ENCODE assay signal across 20 cellular contexts in the genomic region with DNA sequence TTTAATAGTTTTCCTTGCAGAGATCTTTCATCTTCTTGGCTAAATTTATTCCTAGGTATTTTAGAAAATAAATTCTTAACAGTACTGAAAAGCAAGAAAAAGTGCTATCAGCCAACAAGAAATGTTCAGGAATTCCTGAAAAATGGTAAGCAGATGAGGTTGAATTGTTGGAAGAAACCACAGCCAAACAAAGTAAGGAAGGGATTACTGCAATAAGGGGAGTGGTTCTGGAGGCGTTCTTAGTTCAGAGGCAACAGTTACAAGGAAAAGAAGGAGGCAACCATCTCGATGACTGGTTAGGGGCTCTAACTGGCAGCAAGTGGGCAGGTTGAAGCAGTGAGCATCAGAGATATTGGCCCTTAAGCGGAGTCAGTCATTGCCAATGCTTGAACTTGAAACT. TPM values are rescaled to one million over a fixed set of nuclear protein-coding genes. Genes with fewer than 3 reads are reported as not detected.
DNase-seq lines count a peak whose midpoint lies in the region; TF ChIP-seq lines count a peak whose summit lies in the region.
"Had no signal": no experiment of that assay in that cellular context is flagged by ENCODE, and none has a peak within 500 bp of the region (broad histone marks: within the 10 kb centered on the region; RNA-seq: fewer than 3 reads in every experiment).

No MANE protein-coding gene starts in this region.

- H3K9me3 ChIP-seq in mesenchymal stem cell (ENCODE audit: control insufficient read depth, low read length) = no peaks in the 10 kb centered on the region
- H3K9me3 ChIP-seq in Karpas-422 (ENCODE audit: low read length) = no peaks in the 10 kb centered on the region
- H3K9me3 ChIP-seq: ascending aorta, esophagus squamous epithelium, pancreas, suprapubic skin, upper lobe of left lung had no signal

- no peaks in the 10 kb centered on the region for H3K4me1 Mint-ChIP-seq in chondrocyte (ENCODE audit: low read depth)
- H3K4me1 Mint-ChIP-seq: immature natural killer cell had no signal

- H3K18ac ChIP-seq in mesenchymal stem cell (ENCODE audit: low read depth in 1 of 2, low read length in 2 of 2) = no peak overlapping the region

- H3K4me2 ChIP-seq in mesenchymal stem cell (ENCODE audit: low read length, poor library complexity, severe bottlenecking) (no peak overlapping the region), Karpas-422 (ENCODE audit: low read depth, low read length, poor library complexity, severe bottlenecking) (no peak overlapping the region)

- H3K9me2 ChIP-seq in Karpas-422 (replicated peaks; ENCODE audit: insufficient read depth, low read length) = no peaks in the 10 kb centered on the region

- H3K36me3 Mint-ChIP-seq in chondrocyte (ENCODE audit: low read depth) = no peaks in the 10 kb centered on the region

- DNase-seq in AG10803 (ENCODE audit: low read depth) = peak; percentile 79
- DNase-seq in HT1080 (ENCODE audit: low read depth) = peak; percentile 21
- DNase-seq in chondrocyte (ENCODE audit: low spot score) = no peak
- peak; percentile 3 for DNase-seq in mesenchymal stem cell
- DNase-seq in dermis blood vessel endothelial cell = no peak
- no peak for DNase-seq in NCI-H1048 (lab: John Stamatoyannopoulos, UW)
- no peak for DNase-seq in NCI-H1417 treated with DMSO at 0.1 percent for 48 hours (lab: John Stamatoyannopoulos, UW)
- no peak for DNase-seq in Karpas-422
- DNase-seq: cortex of kidney, esophagus squamous epithelium had no signal

- H3K9ac ChIP-seq in mesenchymal stem cell (ENCODE audit: low read length) (peak overlapping the region; percentile 42), Karpas-422 (ENCODE audit: low read length) (no peak overlapping the region)

- H3K14ac ChIP-seq in mesenchymal stem cell (ENCODE audit: low read length in 2 of 2) = no peak overlapping the region

- no peak overlapping the region for H2BK120ac ChIP-seq in mesenchymal stem cell (ENCODE audit: low read depth, low read length)

- H3K4me3 ChIP-seq in AG10803 (ENCODE audit: low read length) = no peak overlapping the region
- H3K4me3 ChIP-seq in mesenchymal stem cell (ENCODE audit: insufficient read depth in 1 of 2, low read depth in 1 of 2, low read length in 2 of 2) = no peak overlapping the region
- no peak overlapping the region for H3K4me3 ChIP-seq in Karpas-422 (ENCODE audit: low read length)
- H3K4me3 ChIP-seq: ascending aorta, esophagus squamous epithelium, pancreas, suprapubic skin, upper lobe of left lung had no signal

- H2AFZ ChIP-seq in mesenchymal stem cell (ENCODE audit: low read depth, low read length) (no peak overlapping the region), Karpas-422 (ENCODE audit: low read length) (no peak overlapping the region)

- H2BK12ac ChIP-seq in mesenchymal stem cell (ENCODE audit: low read length in 2 of 2) = no peak overlapping the region

- no peak overlapping the region for H2BK15ac ChIP-seq in mesenchymal stem cell (ENCODE audit: low read depth, poor library complexity, severe bottlenecking)

- no peak overlapping the region for H2BK5ac ChIP-seq in mesenchymal stem cell (ENCODE audit: low read depth, low read length, poor library complexity, severe bottlenecking)

- no peaks in the 10 kb centered on the region for H4K20me1 ChIP-seq in Karpas-422 (ENCODE audit: insufficient read depth, low read depth, low read length)

- no peak overlapping the region for H4K8ac ChIP-seq in mesenchymal stem cell (ENCODE audit: low read length)

- H3K23ac ChIP-seq in mesenchymal stem cell (ENCODE audit: low read length in 2 of 2) = no peak overlapping the region

- no peak overlapping the region for H4K91ac ChIP-seq in mesenchymal stem cell (ENCODE audit: low read length)

- 68% methylated on average over 2 of the region's 3 CpGs for WGBS in mesenchymal stem cell

- peak overlapping the region; percentile 58 for H3K27ac Mint-ChIP-seq in chondrocyte (ENCODE audit: unreplicated experiment)
- H3K27ac Mint-ChIP-seq: activated naive CD8-positive, alpha-beta T cell; immature natural killer cell had no signal

- H3K27me3 ChIP-seq in mesenchymal stem cell (ENCODE audit: control insufficient read depth in 1 of 2, insufficient read depth in 1 of 2, low read length in 2 of 2) (no peaks in the 10 kb centered on the region), Karpas-422 (ENCODE audit: low read length) (no peaks in the 10 kb centered on the region)
- H3K27me3 ChIP-seq: ascending aorta, suprapubic skin, upper lobe of left lung had no signal

- peaks cover 2% of the 10 kb centered on the region for H3K27me3 Mint-ChIP-seq in chondrocyte (ENCODE audit: low read depth)

- H3K36me3 ChIP-seq in mesenchymal stem cell (ENCODE audit: control insufficient read depth in 1 of 2, insufficient read depth in 2 of 2, low read depth in 1 of 2, low read length in 2 of 2) = no peaks in the 10 kb centered on the region
- H3K36me3 ChIP-seq in Karpas-422 (ENCODE audit: insufficient read depth, low read length) = no peaks in the 10 kb centered on the region
- H3K36me3 ChIP-seq: ascending aorta, esophagus squamous epithelium, pancreas, suprapubic skin, upper lobe of left lung had no signal

- H2AK5ac ChIP-seq in mesenchymal stem cell (ENCODE audit: low read length, severe bottlenecking) = no peak overlapping the region

- H3K4me1 ChIP-seq in mesenchymal stem cell (ENCODE audit: control insufficient read depth, insufficient read depth, low read depth, low read length) = no peaks in the 10 kb centered on the region
- no peaks in the 10 kb centered on the region for H3K4me1 ChIP-seq in Karpas-422 (ENCODE audit: low read length)
- H3K4me1 ChIP-seq: ascending aorta, esophagus squamous epithelium, pancreas, upper lobe of left lung had no signal

- H3K9me3 Mint-ChIP-seq in chondrocyte (ENCODE audit: low read depth) = no peaks in the 10 kb centered on the region

- H3K27ac ChIP-seq in mesenchymal stem cell (ENCODE audit: low read length, poor library complexity, severe bottlenecking) (no peak overlapping the region), Karpas-422 (ENCODE audit: low read length) (no peak overlapping the region)
- H3K27ac ChIP-seq: ascending aorta, esophagus squamous epithelium, pancreas, suprapubic skin, upper lobe of left lung had no signal

- no peak overlapping the region for H3K4me3 Mint-ChIP-seq in chondrocyte (ENCODE audit: unreplicated experiment)
- H3K4me3 Mint-ChIP-seq: activated naive CD8-positive, alpha-beta T cell; immature natural killer cell had no signal

- no peak for TF ChIP-seq CTCF in AG10803 (conservative IDR thresholded peaks at IDR 0.05; ENCODE audit: low read length)
- TF ChIP-seq CTCF in chondrocyte (IDR thresholded peaks at IDR 0.05) = no peak

- no peak overlapping the region for H3K4ac ChIP-seq in mesenchymal stem cell (ENCODE audit: low read depth in 1 of 2, low read length in 2 of 2)

- no peaks in the 10 kb centered on the region for H3K79me1 ChIP-seq in mesenchymal stem cell (replicated peaks; ENCODE audit: low read length, poor library complexity, severe bottlenecking)

- H3K79me2 ChIP-seq in Karpas-422 (ENCODE audit: low read length) = no peaks in the 10 kb centered on the region

RNA-seq across cellular contexts. Expression of a gene that starts 12.8 kb away (rescaled TPM):
- total RNA-seq in HT1080 (2014; rRNA removed; shearing (Covaris generic)) = not detected in 2 replicates
- not detected in 2 replicates for polyA plus RNA-seq in HT1080 (2015; cell fraction: cytosol; rRNA removed)
- not detected in 2 replicates for polyA plus RNA-seq in HT1080 (2015; cell fraction: nucleus; rRNA removed)
- not detected in 3 replicates for total RNA-seq in chondrocyte
- not detected for polyA plus RNA-seq in mesenchymal stem cell (2013, experiment 1 of 2)
- polyA plus RNA-seq in mesenchymal stem cell (2013, experiment 2 of 2) = not detected
- total RNA-seq in dermis blood vessel endothelial cell = not detected in 2 replicates
- not detected in 2 replicates for total RNA-seq in Karpas-422 (2014; rRNA removed; shearing (Covaris generic); ENCODE audit: low replicate concordance)
- total RNA-seq: ascending aorta, cardiac septum, esophagus squamous epithelium, pancreas, RPMI7951, suprapubic skin, upper lobe of left lung had no signal
- polyA plus RNA-seq: immature natural killer cell, neural cell, pancreas, small intestine had no signal

RNA-seq across cellular contexts. Expression of a gene that starts 23.0 kb away (rescaled TPM):
- 2.4 and 3.2 TPM in 2 replicates for total RNA-seq in HT1080 (2014; rRNA removed; shearing (Covaris generic))
- 2.1 and 2.6 TPM in 2 replicates for polyA plus RNA-seq in HT1080 (2015; cell fraction: cytosol; rRNA removed)
- polyA plus RNA-seq in HT1080 (2015; cell fraction: nucleus; rRNA removed) = 0.66 and 2.0 TPM in 2 replicates
- total RNA-seq in chondrocyte (7.2 to 16.6 TPM (median 7.8 TPM) in 3 replicates), dermis blood vessel endothelial cell (0.93 and 2.6 TPM in 2 replicates)
- polyA plus RNA-seq in mesenchymal stem cell (2013, experiment 1 of 2) = 1.7 TPM
- polyA plus RNA-seq in mesenchymal stem cell (2013, experiment 2 of 2) = 2.2 TPM
- not detected in 2 replicates for total RNA-seq in Karpas-422 (2014; rRNA removed; shearing (Covaris generic); ENCODE audit: low replicate concordance)
- total RNA-seq: RPMI7951 had no signal
- polyA plus RNA-seq: immature natural killer cell, neural cell had no signal

RNA-seq across cellular contexts. Expression of a gene that starts 26.3 kb away (rescaled TPM):
- 0.05 and 0.23 TPM in 2 replicates for total RNA-seq in HT1080 (2014; rRNA removed; shearing (Covaris generic))
- 0.19 and 0.35 TPM in 2 replicates for polyA plus RNA-seq in HT1080 (2015; cell fraction: cytosol; rRNA removed)
- 0.22 and 0.44 TPM in 2 replicates for polyA plus RNA-seq in HT1080 (2015; cell fraction: nucleus; rRNA removed)
- total RNA-seq in chondrocyte (0.70 to 1.3 TPM (median 0.77 TPM) in 3 replicates), dermis blood vessel endothelial cell (3.2 and 3.8 TPM in 2 replicates)
- polyA plus RNA-seq in mesenchymal stem cell (2013, experiment 1 of 2) = 0.28 TPM
- 0.27 TPM for polyA plus RNA-seq in mesenchymal stem cell (2013, experiment 2 of 2)
- not detected in 2 replicates for total RNA-seq in Karpas-422 (2014; rRNA removed; shearing (Covaris generic); ENCODE audit: low replicate concordance)
- total RNA-seq: RPMI7951 had no signal
- polyA plus RNA-seq: immature natural killer cell had no signal

RNA-seq across cellular contexts. Expression of a gene that starts 54.0 kb away (rescaled TPM):
- total RNA-seq in HT1080 (2014; rRNA removed; shearing (Covaris generic)) = 0.20 and 0.95 TPM in 2 replicates
- polyA plus RNA-seq in HT1080 (2015; cell fraction: cytosol; rRNA removed) = 5.5 and 6.1 TPM in 2 replicates
- 7.4 and 9.6 TPM in 2 replicates for polyA plus RNA-seq in HT1080 (2015; cell fraction: nucleus; rRNA removed)
- 17.4 to 18.2 TPM (median 18.1 TPM) in 3 replicates for total RNA-seq in chondrocyte
- polyA plus RNA-seq in mesenchymal stem cell (2013, experiment 1 of 2) = 11.8 TPM
- polyA plus RNA-seq in mesenchymal stem cell (2013, experiment 2 of 2) = 12.0 TPM
- under 0.01 and 0.23 TPM in 2 replicates for total RNA-seq in dermis blood vessel endothelial cell
- 2.9 and 3.0 TPM in 2 replicates for total RNA-seq in Karpas-422 (2014; rRNA removed; shearing (Covaris generic); ENCODE audit: low replicate concordance)

RNA-seq across cellular contexts. Expression of a gene that starts 54.5 kb away (rescaled TPM):
- not detected in 2 replicates for total RNA-seq in HT1080 (2014; rRNA removed; shearing (Covaris generic))
- not detected in 2 replicates for polyA plus RNA-seq in HT1080 (2015; cell fraction: cytosol; rRNA removed)
- polyA plus RNA-seq in HT1080 (2015; cell fraction: nucleus; rRNA removed) = not detected in 2 replicates
- not detected in 3 replicates for total RNA-seq in chondrocyte
- not detected for polyA plus RNA-seq in mesenchymal stem cell (2013, experiment 1 of 2)
- polyA plus RNA-seq in mesenchymal stem cell (2013, experiment 2 of 2) = not detected
- not detected in 2 replicates for total RNA-seq in dermis blood vessel endothelial cell
- not detected in 2 replicates for total RNA-seq in Karpas-422 (2014; rRNA removed; shearing (Covaris generic); ENCODE audit: low replicate concordance)
- total RNA-seq: ascending aorta, cardiac septum, esophagus squamous epithelium, pancreas, RPMI7951, suprapubic skin had no signal
- polyA plus RNA-seq: immature natural killer cell, small intestine had no signal

Comparison
In these comparisons a context has a peak if more than half of its experiments do, and no peak if none do; other contexts are left out.
1. DNase-seq: peak in AG10803 (single experiment), HT1080 (single experiment) and mesenchymal stem cell (single experiment); none in chondrocyte (single experiment), dermis blood vessel endothelial cell (single experiment), NCI-H1048 (single experiment), NCI-H1417 treated with DMSO at 0.1 percent for 48 hours (single experiment) and Karpas-422 (single experiment).